In the genomic region with DNA sequence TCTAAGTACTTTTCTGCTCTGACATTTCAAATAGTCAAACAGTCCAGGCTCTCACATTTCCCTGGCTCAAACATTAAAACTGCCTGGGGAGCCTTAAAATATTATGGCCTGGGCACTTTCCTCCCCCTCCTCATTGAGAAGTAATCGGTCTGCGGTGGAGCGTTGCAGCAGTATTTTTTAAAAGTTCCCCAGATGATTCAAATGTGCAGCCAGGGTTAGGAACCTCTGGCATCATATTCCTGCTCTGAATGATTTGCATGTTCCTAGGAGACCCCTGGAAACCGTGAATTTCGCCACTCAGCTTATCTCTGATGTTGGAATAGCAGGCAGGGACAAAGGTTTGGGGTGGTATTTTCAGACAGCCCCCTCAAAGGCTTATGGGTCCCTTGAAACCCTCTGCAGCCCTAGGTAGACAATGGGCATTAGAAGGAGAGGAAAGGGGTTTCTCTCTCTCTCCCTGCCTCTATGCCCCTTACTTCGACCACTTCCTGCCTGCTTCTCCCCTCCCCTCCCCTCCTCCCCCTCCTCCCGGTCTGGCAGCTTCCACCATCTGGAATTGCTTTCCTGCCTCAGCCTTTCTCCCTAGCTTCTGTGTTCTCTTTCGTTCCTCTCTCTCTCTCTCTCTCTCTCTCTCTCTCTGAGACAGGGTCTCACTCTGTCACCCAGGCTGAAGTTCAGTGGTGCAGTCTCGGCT, we compare ENCODE assay signal across 28 cellular contexts.
"Had no signal": no experiment of that assay in that cellular context is flagged by ENCODE, and none has a peak within 500 bp of the region (broad histone marks: within the 10 kb centered on the region; RNA-seq: fewer than 3 reads in every experiment).

No MANE protein-coding gene starts in this region.

- H3K36me3 ChIP-seq: breast epithelium, left ventricle myocardium inferior, right lobe of liver, thyroid gland, upper lobe of right lung had no signal

- H3K27me3 Mint-ChIP-seq: activated CD8-positive, alpha-beta memory T cell treated with anti-CD3 and anti-CD28 coated beads, Interleukin-2, amount 10 ng/mL, durations not matched to agents 7 days and 5 days had no signal

- H3K4me3 ChIP-seq: breast epithelium, left ventricle myocardium inferior, right lobe of liver, skin epidermis, thyroid gland, upper lobe of right lung had no signal

- ATAC-seq: activated CD4-positive, alpha-beta T cell treated with anti-CD3 and anti-CD28 coated beads for 36 hours; activated CD8-positive, alpha-beta memory T cell treated with anti-CD3 and anti-CD28 coated beads, Interleukin-2, amount 10 ng/mL, durations not matched to agents 7 days and 5 days; activated CD8-positive, alpha-beta T cell treated with anti-CD3 and anti-CD28 coated beads, Interleukin-2, amount 10 ng/mL, durations not matched to agents 7 days and 5 days; right lobe of liver; stimulated activated memory B cell treated with anti-CD40 and anti-IgM and Interleukin-4, amounts not matched to agents 10 μg/mL and 1 μg/mL and 100 μg/mL, for 72 hours; stimulated activated naive CD8-positive, alpha-beta T cell treated with anti-CD3 and anti-CD28 coated beads, Interleukin-15, amount 100 ng/mL, for 72 hours; upper lobe of right lung had no signal

- H3K4me3 Mint-ChIP-seq: activated CD4-positive, alpha-beta T cell treated with anti-CD3 and anti-CD28 coated beads for 36 hours; activated CD8-positive, alpha-beta memory T cell treated with anti-CD3 and anti-CD28 coated beads, Interleukin-2, amount 10 ng/mL, durations not matched to agents 7 days and 5 days; activated CD8-positive, alpha-beta T cell treated with anti-CD3 and anti-CD28 coated beads, Interleukin-2, amount 10 ng/mL, durations not matched to agents 7 days and 5 days; activated naive CD4-positive, alpha-beta T cell treated with anti-CD3 and anti-CD28 coated beads, Interleukin-2, amount 50 U/mL, for 24 hours; dendritic cell treated with granulocyte-macrophage colony-stimulating factor and Interleukin-4, amounts not matched to agents 40 ng/mL and 50 ng/mL, for 4 days; mesothelial cell of epicardium; neural crest cell; stimulated activated memory B cell treated with anti-CD40 and anti-IgM and Interleukin-4, amounts not matched to agents 10 μg/mL and 1 μg/mL and 100 μg/mL, for 72 hours; stimulated activated naive CD8-positive, alpha-beta T cell treated with anti-CD3 and anti-CD28 coated beads, Interleukin-15, amount 100 ng/mL, for 72 hours had no signal

- H3K27ac Mint-ChIP-seq: activated CD4-positive, alpha-beta T cell treated with anti-CD3 and anti-CD28 coated beads for 36 hours; activated CD8-positive, alpha-beta memory T cell treated with anti-CD3 and anti-CD28 coated beads, Interleukin-2, amount 10 ng/mL, durations not matched to agents 7 days and 5 days; activated CD8-positive, alpha-beta T cell treated with anti-CD3 and anti-CD28 coated beads, Interleukin-2, amount 10 ng/mL, durations not matched to agents 7 days and 5 days; activated naive CD4-positive, alpha-beta T cell treated with anti-CD3 and anti-CD28 coated beads, Interleukin-2, amount 50 U/mL, for 24 hours; activated T-helper 2 cell treated with anti-CD3 and anti-CD28 coated beads, Interferon-gamma antibody, Interleukin-2, Interleukin-4, amounts not matched to agents 10 μg/mL and 5 μg/mL and 100 μg/mL, durations not matched to agents 14 hours and 24 hours and 36 hours; dendritic cell treated with granulocyte-macrophage colony-stimulating factor and Interleukin-4, amounts not matched to agents 40 ng/mL and 50 ng/mL, for 4 days; mesothelial cell of epicardium; naive B cell; stimulated activated memory B cell treated with anti-CD40 and anti-IgM and Interleukin-4, amounts not matched to agents 10 μg/mL and 1 μg/mL and 100 μg/mL, for 72 hours; stimulated activated naive CD8-positive, alpha-beta T cell treated with anti-CD3 and anti-CD28 coated beads, Interleukin-15, amount 100 ng/mL, for 72 hours had no signal

- H3K4me1 Mint-ChIP-seq: activated CD4-positive, alpha-beta T cell treated with anti-CD3 and anti-CD28 coated beads for 36 hours; activated CD8-positive, alpha-beta memory T cell treated with anti-CD3 and anti-CD28 coated beads, Interleukin-2, amount 10 ng/mL, durations not matched to agents 7 days and 5 days; activated naive CD4-positive, alpha-beta T cell treated with anti-CD3 and anti-CD28 coated beads, Interleukin-2, amount 50 U/mL, for 24 hours; stimulated activated memory B cell treated with anti-CD40 and anti-IgM and Interleukin-4, amounts not matched to agents 10 μg/mL and 1 μg/mL and 100 μg/mL, for 72 hours; stimulated activated naive CD8-positive, alpha-beta T cell treated with anti-CD3 and anti-CD28 coated beads, Interleukin-15, amount 100 ng/mL, for 72 hours had no signal

- H3K36me3 Mint-ChIP-seq: activated CD8-positive, alpha-beta memory T cell treated with anti-CD3 and anti-CD28 coated beads, Interleukin-2, amount 10 ng/mL, durations not matched to agents 7 days and 5 days; activated naive CD4-positive, alpha-beta T cell treated with anti-CD3 and anti-CD28 coated beads, Interleukin-2, amount 50 U/mL, for 24 hours; mesothelial cell of epicardium had no signal

- H3K9me3 ChIP-seq: right lobe of liver, thyroid gland, upper lobe of right lung had no signal

- FAIRE-seq: endometrium, frontal cortex, islet of Langerhans had no signal

- H3K27me3 ChIP-seq: thyroid gland had no signal

- H3K4me1 ChIP-seq: breast epithelium, right lobe of liver, thyroid gland, upper lobe of right lung had no signal

- H3K27ac ChIP-seq: breast epithelium, epithelial cell of prostate, left ventricle myocardium inferior, right lobe of liver, skin epidermis, thyroid gland, upper lobe of right lung had no signal

- DNase-seq: activated CD4-positive, alpha-beta T cell treated with anti-CD3 and anti-CD28 coated beads for 36 hours; activated CD4-positive, CD25-positive, alpha-beta regulatory T cell; activated CD8-positive, alpha-beta memory T cell treated with anti-CD3 and anti-CD28 coated beads, Interleukin-2, amount 10 ng/mL, durations not matched to agents 7 days and 5 days; activated CD8-positive, alpha-beta T cell treated with anti-CD3 and anti-CD28 coated beads, Interleukin-2, amount 10 ng/mL, durations not matched to agents 7 days and 5 days; activated T-cell treated with anti-CD3 and anti-CD28 coated beads, Interleukin-2, amount 50 U/mL, for 48 hours; central memory CD4-positive, alpha-beta T cell; effector CD4-positive, alpha-beta T cell; left ventricle myocardium inferior; naive B cell; posterior cingulate gyrus; right lobe of liver; stimulated activated CD4-positive, alpha-beta T cell treated with anti-CD3 and anti-CD28 coated beads, Interleukin-4, amount 100 ng/mL, for 4 hours; stimulated activated CD8-positive, alpha-beta memory T cell treated with anti-CD3 and anti-CD28 coated beads, Interleukin-4, amount 100 ng/mL, for 48 hours; stimulated activated naive CD8-positive, alpha-beta T cell treated with anti-CD3 and anti-CD28 coated beads, Interleukin-15, amount 100 ng/mL, for 72 hours; thyroid gland; upper lobe of right lung had no signal
